ENCODE assay signal across 8 cellular contexts in genomic region chr12:9331218-9331626, GRCh38.
DNase-seq lines count a peak whose midpoint lies in the region; ATAC-seq and TF ChIP-seq lines count a peak whose summit lies in the region.

No MANE protein-coding gene starts in this region.

- H3K27ac Mint-ChIP-seq in activated T-helper 17 cell treated with anti-CD3 and anti-CD28 coated beads, Interleukin-2, amount 50 U/mL, for 72 hours = peak overlapping the region; percentile 11

- in situ Hi-C loops in transverse colon (cut with MboI; ENCODE audit: low pct_ligation_motif_present in 1 of 4, low pct_unique_long_range_greater_than_20kb in 1 of 4, low sequenced_read_pairs in 3 of 4) = loop anchor here in 3 of 4 donors (10.0 to 25.0 kb wide), 5 partner anchors 156 to 381 kb away; partner anchors contain the start of gene KLRB1 (in 1 of the 3)

- TF ChIP-seq EP300 in gastroesophageal sphincter (IDR thresholded peaks at IDR 0.05) = no peak
- no peak for TF ChIP-seq EP300 in ovary (IDR thresholded peaks at IDR 0.05)
- no peak for TF ChIP-seq EP300 in transverse colon (IDR thresholded peaks at IDR 0.05; ENCODE audit: low read depth)

- H3K4me1 ChIP-seq in DOHH2 (ENCODE audit: control insufficient read depth, low read length) = no peaks in the 10 kb centered on the region
- H3K4me1 ChIP-seq in Peyer's patch = peaks cover 0 to 3% (median 0%) of the 10 kb centered on the region in 4 donors
- H3K4me1 ChIP-seq in gastroesophageal sphincter = peaks cover 0 to 4% (median 0%) of the 10 kb centered on the region in 3 donors
- H3K4me1 ChIP-seq in ovary (ENCODE audit: insufficient read depth) = no peaks in the 10 kb centered on the region
- H3K4me1 ChIP-seq in transverse colon = no peaks in the 10 kb centered on the region

- no peak for TF ChIP-seq POLR2A in Peyer's patch (IDR thresholded peaks at IDR 0.05)
- no peak for TF ChIP-seq POLR2A in gastroesophageal sphincter (IDR thresholded peaks at IDR 0.05)
- no peak for TF ChIP-seq POLR2A in ovary (IDR thresholded peaks at IDR 0.05)
- TF ChIP-seq POLR2A in transverse colon (IDR thresholded peaks at IDR 0.05) = no peak

- peak; percentile 67 to 88 (median 82) for DNase-seq in Peyer's patch
- peak; percentile 51 to 83 (median 73) for DNase-seq in ovary
- DNase-seq in transverse colon = peak; percentile 76

- H3K4me2 ChIP-seq in DOHH2 (ENCODE audit: low read length) = no peak overlapping the region

- H4K20me1 ChIP-seq in DOHH2 (ENCODE audit: control insufficient read depth, insufficient read depth, low read depth, low read length) = no peaks in the 10 kb centered on the region

- H3K36me3 ChIP-seq in DOHH2 (ENCODE audit: control insufficient read depth, low read length) (no peaks in the 10 kb centered on the region), Peyer's patch (no peaks in the 10 kb centered on the region), gastroesophageal sphincter (no peaks in the 10 kb centered on the region), ovary (no peaks in the 10 kb centered on the region), transverse colon (no peaks in the 10 kb centered on the region)

- H3K27me3 Mint-ChIP-seq in activated T-helper 17 cell treated with anti-CD3 and anti-CD28 coated beads, Interleukin-2, amount 50 U/mL, for 72 hours = no peaks in the 10 kb centered on the region

- H3K36me3 Mint-ChIP-seq in activated T-helper 17 cell treated with anti-CD3 and anti-CD28 coated beads, Interleukin-2, amount 50 U/mL, for 72 hours (ENCODE audit: low read depth) = no peaks in the 10 kb centered on the region

- H3K27ac ChIP-seq in DOHH2 (ENCODE audit: low read depth, low read length) (no peak overlapping the region), Peyer's patch (no peak overlapping the region), gastroesophageal sphincter (no peak overlapping the region), ovary (no peak overlapping the region), transverse colon (no peak overlapping the region)

- H3K4me1 Mint-ChIP-seq in activated T-helper 17 cell treated with anti-CD3 and anti-CD28 coated beads, Interleukin-2, amount 50 U/mL, for 72 hours = peaks cover 11% of the 10 kb centered on the region

- no peaks in the 10 kb centered on the region for H3K9me3 Mint-ChIP-seq in activated T-helper 17 cell treated with anti-CD3 and anti-CD28 coated beads, Interleukin-2, amount 50 U/mL, for 72 hours

- ATAC-seq in HG03095 (IDR thresholded peaks at IDR 0.05; ENCODE audit: unreplicated experiment) (peak; percentile 49), gastroesophageal sphincter (peak; percentile 71), GM21786 (IDR thresholded peaks at IDR 0.05; ENCODE audit: unreplicated experiment) (no peak)
- peak; percentile 85 for ATAC-seq in activated T-helper 17 cell treated with anti-CD3 and anti-CD28 coated beads, Interleukin-2, amount 50 U/mL, for 72 hours (replicated peaks)

- peak; percentile 99 for TF ChIP-seq CTCF in DOHH2 (IDR thresholded peaks at IDR 0.05; ENCODE audit: low read depth, low read length, poor library complexity, severe bottlenecking)
- TF ChIP-seq CTCF in Peyer's patch (IDR thresholded peaks at IDR 0.05) = peak; percentile 89 to 95 (median 93)
- peak; percentile 73 to 95 (median 90) for TF ChIP-seq CTCF in gastroesophageal sphincter (IDR thresholded peaks at IDR 0.05)
- TF ChIP-seq CTCF in ovary (IDR thresholded peaks at IDR 0.05) = peak; percentile 78 to 84 (median 79)
- peak; percentile 84 to 97 (median 96) for TF ChIP-seq CTCF in transverse colon (IDR thresholded peaks at IDR 0.05)

- WGBS in gastroesophageal sphincter (ENCODE audit: low coverage in 1 of 2), 2 donors = 5% methylated on average over 5 of the region's 5 CpGs; no CpG with 5 or more reads in 1 of the 2 donors
- 7 to 8% (median 7%) methylated on average over 5 of the region's 5 CpGs for WGBS in ovary, 3 donors
- WGBS in transverse colon (ENCODE audit: low coverage in 1 of 2), 2 donors = 7% methylated on average over 5 of the region's 5 CpGs; no CpG with 5 or more reads in 1 of the 2 donors

- H3K9me3 ChIP-seq in DOHH2 (ENCODE audit: control insufficient read depth, insufficient read depth, low read length) (peaks cover 4% of the 10 kb centered on the region; the same call in 1 of the 2 replicates), Peyer's patch (no peaks in the 10 kb centered on the region), gastroesophageal sphincter (peaks cover 0 to 6% (median 0%) of the 10 kb centered on the region in 3 donors), ovary (no peaks in the 10 kb centered on the region), transverse colon (no peaks in the 10 kb centered on the region)

- intact Hi-C loops in ovary (cut with DNase I) = loop anchor here in 1 of 4 donors (10.0 kb wide), 1 partner anchor 134 kb away; no protein-coding TSS in a partner anchor
- intact Hi-C loops in transverse colon (cut with DNase I; ENCODE audit: low total_unique reads) = no loop called here

- no peaks in the 10 kb centered on the region for H3K9me2 ChIP-seq in DOHH2 (replicated peaks; ENCODE audit: control insufficient read depth, low read length)

- peak overlapping the region; percentile 15 for H3K4me3 Mint-ChIP-seq in activated T-helper 17 cell treated with anti-CD3 and anti-CD28 coated beads, Interleukin-2, amount 50 U/mL, for 72 hours

- H3F3A ChIP-seq in DOHH2 (ENCODE audit: control insufficient read depth, insufficient read depth) = no peaks in the 10 kb centered on the region

- H3K79me2 ChIP-seq in DOHH2 (ENCODE audit: control insufficient read depth, low read length) = no peaks in the 10 kb centered on the region

- no peak overlapping the region for H3K4me3 ChIP-seq in DOHH2 (ENCODE audit: low read length)
- no peak overlapping the region for H3K4me3 ChIP-seq in Peyer's patch
- H3K4me3 ChIP-seq in gastroesophageal sphincter = no peak overlapping the region
- H3K4me3 ChIP-seq in ovary = no peak overlapping the region
- no peak overlapping the region for H3K4me3 ChIP-seq in transverse colon

- no peaks in the 10 kb centered on the region for H3K27me3 ChIP-seq in DOHH2 (ENCODE audit: control insufficient read depth, low read length)
- no peaks in the 10 kb centered on the region for H3K27me3 ChIP-seq in Peyer's patch
- H3K27me3 ChIP-seq in gastroesophageal sphincter = no peaks in the 10 kb centered on the region
- H3K27me3 ChIP-seq in ovary = no peaks in the 10 kb centered on the region
- H3K27me3 ChIP-seq in transverse colon = no peaks in the 10 kb centered on the region
